7 cellular contexts compared by ENCODE assay signal in the genomic region with DNA sequence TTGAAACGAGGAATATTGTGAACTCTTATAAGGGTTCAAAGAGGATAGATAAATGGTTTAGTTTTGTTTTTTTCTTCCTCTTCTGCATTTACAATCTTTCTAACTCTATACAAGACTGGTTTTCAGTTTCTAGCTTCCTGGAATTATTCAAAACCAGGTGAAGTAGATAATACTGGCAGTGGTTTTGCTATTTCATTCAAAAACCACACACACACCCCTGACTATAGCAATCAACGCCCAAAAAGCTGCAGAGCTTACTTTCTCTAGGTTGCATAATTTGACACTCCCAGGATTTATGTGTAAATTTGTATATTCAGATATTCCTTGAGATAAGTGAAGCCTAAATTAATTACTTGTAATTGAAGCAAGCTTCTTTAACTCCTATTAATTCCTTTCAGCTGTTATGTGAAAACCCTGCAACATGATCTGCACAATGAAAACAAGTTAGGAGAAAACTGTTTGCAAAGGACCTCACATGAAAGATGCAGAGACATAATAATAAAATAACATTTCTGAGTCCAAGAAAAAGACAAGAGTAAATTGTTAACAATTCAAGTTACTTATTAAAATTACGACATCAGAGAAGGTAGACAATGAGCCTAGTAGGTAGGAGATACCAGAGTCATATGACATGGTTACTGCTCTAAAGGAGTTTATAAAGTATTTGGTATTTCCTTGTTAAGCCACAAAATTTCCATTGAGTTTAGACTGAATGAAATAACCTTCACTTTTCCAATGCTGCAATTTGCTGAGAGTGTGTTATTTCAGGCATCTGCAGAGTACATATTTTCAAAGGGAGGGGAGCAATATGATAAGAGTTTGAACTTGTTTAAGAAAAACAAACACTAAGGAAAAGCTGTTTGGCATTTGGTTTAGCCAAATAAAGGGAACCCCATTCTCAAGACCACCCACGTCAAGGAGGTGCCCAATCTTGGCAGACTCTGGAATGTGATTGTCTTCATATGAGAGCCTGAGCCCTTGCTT. TPM values are rescaled to one million over a fixed set of nuclear protein-coding genes. Genes with fewer than 3 reads are reported as not detected.
DNase-seq lines count a peak whose midpoint lies in the region; ATAC-seq, FAIRE-seq and TF ChIP-seq lines count a peak whose summit lies in the region.

No MANE protein-coding gene starts in this region.

- BruUV-seq in HepG2 (replicated peaks; lab: Mats Ljungman, UMichigan), result no TSS peak

- TF ChIP-seq CTCF in GM20000 (IDR thresholded peaks at IDR 0.05; ENCODE audit: extremely low read depth, missing control alignments) (no peak), astrocyte of the spinal cord (IDR thresholded peaks at IDR 0.05; ENCODE audit: low read depth, low read length) (no peak), HepG2 (CRISPR knock-in tag; IDR thresholded peaks at IDR 0.05) (no peak), vagina (IDR thresholded peaks at IDR 0.05) (no peak)

- H2AFZ ChIP-seq in HepG2 (ENCODE audit: low read length), result no peak overlapping the region

- H3K4me3 ChIP-seq in astrocyte of the spinal cord (ENCODE audit: low read depth, low read length) (no peak overlapping the region), HepG2 (replicated peaks in 1 of 3; ENCODE audit: insufficient read depth in 1 of 3, low read depth in 2 of 3, low read length in 3 of 3) (peak overlapping the region; percentile 87 to 98 (median 94)), vagina (peak overlapping the region; percentile 74 to 97), H7 (ENCODE audit: insufficient read depth, low read depth, low read length) (no peak overlapping the region)

- DNase-seq in GM20000 (ENCODE audit: low spot score), result peak; percentile 27
- peak; percentile 83 for DNase-seq in MV-4-11 (lab: John Stamatoyannopoulos, UW)
- peak; percentile 56 for DNase-seq in astrocyte of the spinal cord (ENCODE audit: low read depth, low spot score)
- DNase-seq in HepG2 (ENCODE audit: low spot score), result peak; percentile 85
- DNase-seq in vagina (ENCODE audit: extremely low spot score in 2 of 2), result no peak
- no peak for DNase-seq in HTR-8/SVneo (ENCODE audit: insufficient read length, low spot score)
- no peak for DNase-seq in H7

- no peaks in the 10 kb centered on the region for H3K9me3 ChIP-seq in HepG2 (ENCODE audit: low read length)
- no peaks in the 10 kb centered on the region for H3K9me3 ChIP-seq in vagina

- CTCF ChIA-PET in HepG2 (lab: Yijun Ruan, JAX; ENCODE audit: low intra/inter-chr PET ratio, low total read pairs), result interaction anchor here (0.7 to 1.2 kb wide), 2 partner anchors 30 to 69 kb away, joined by 3 read pairs; no protein-coding TSS in a partner anchor

- peak in 1 of 2 experiments; percentile 91; a peak in 2 of 4 replicates for TF ChIP-seq EP300 in HepG2 (IDR thresholded peaks at IDR 0.05; ENCODE audit: low read depth in 2 of 2, low read length in 2 of 2)
- TF ChIP-seq EP300 in HepG2 (CRISPR knock-in tag; IDR thresholded peaks at IDR 0.05; ENCODE audit: borderline replicate concordance), result 0 out of 2 replicates have a peak, but pooled peaks have one; percentile 14

- H3K27me3 ChIP-seq in HepG2 (ENCODE audit: control insufficient read depth in 1 of 2, insufficient read depth in 2 of 2, low read length in 2 of 2) (no peaks in the 10 kb centered on the region; a peak in 1 of 5 replicates), vagina (no peaks in the 10 kb centered on the region), H7 (ENCODE audit: control insufficient read depth, insufficient read depth, low read length) (no peaks in the 10 kb centered on the region)

- H3K79me2 ChIP-seq in HepG2 (ENCODE audit: insufficient read depth, low read length), result peaks cover 35% of the 10 kb centered on the region

- no peak for TF ChIP-seq POLR2A in HepG2 (IDR thresholded peaks at IDR 0.05; ENCODE audit: insufficient read depth in 1 of 2, low read depth in 2 of 2, low read length in 2 of 2)
- no peak for TF ChIP-seq POLR2A in vagina (IDR thresholded peaks at IDR 0.05)

- intact Hi-C loops in HepG2 (cut with micrococcal nuclease; ENCODE audit: unreplicated experiment) (loop anchor here (1.0 to 2.0 kb wide), 2 partner anchors 133 to 286 kb away; a partner anchor contains a TSS), vagina (cut with DNase I) (loop anchor here (2.0 kb wide), 1 partner anchor 53 kb away; the partner anchor contains the start of gene HNRNPA3)

- no peak for ATAC-seq in HepG2

- no peak for TF ChIP-seq RAD21 in HepG2 (CRISPR knock-in tag; IDR thresholded peaks at IDR 0.05)

- H4K20me1 ChIP-seq in HepG2 (ENCODE audit: insufficient read depth, low read length), result peaks cover 21% of the 10 kb centered on the region

- H3K27ac ChIP-seq in HepG2 (ENCODE audit: extremely low read length, insufficient read depth, low read length), result peak overlapping the region; percentile 100
- peak overlapping the region; percentile 100 for H3K27ac ChIP-seq in vagina

- in situ Hi-C loops in astrocyte of the spinal cord (cut with HindIII; ENCODE audit: low sequenced_read_pairs) (no loop called here), HepG2 (cut with HindIII; ENCODE audit: extremely low pct_ligation_motif_present, low pct_unique_long_range_greater_than_20kb) (no loop called here)

- H3K4me1 ChIP-seq in HepG2 (ENCODE audit: insufficient read depth, low read length) (peaks cover 51% of the 10 kb centered on the region), vagina (peaks cover 47% of the 10 kb centered on the region)

- 3% methylated on average over 4 of the region's 4 CpGs for WGBS in HepG2 (ENCODE audit: low lambda C conversion rate)

- POLR2A ChIA-PET in HepG2 (lab: Yijun Ruan, JAX), result interaction anchor here (1.7 to 5.3 kb wide), 12 partner anchors 13 to 140 kb away, joined by 3 to 96 read pairs (median 20); partner anchors contain the start of genes AGPS and HNRNPA3

- H3K36me3 ChIP-seq in HepG2 (replicated peaks in 1 of 2; ENCODE audit: control insufficient read depth in 1 of 2, insufficient read depth in 2 of 2, low read length in 2 of 2) (no peaks in the 10 kb centered on the region), vagina (no peaks in the 10 kb centered on the region), H7 (replicated peaks; ENCODE audit: control insufficient read depth, insufficient read depth, low read length) (no peaks in the 10 kb centered on the region)

- H3K4me2 ChIP-seq in HepG2 (ENCODE audit: low read depth, low read length), result peak overlapping the region; percentile 100

- H3K9ac ChIP-seq in HepG2 (ENCODE audit: insufficient read depth, low read depth, low read length), result peak overlapping the region; percentile 100

- FAIRE-seq in HepG2 (lab: Jason Lieb, UNC) (peak; percentile 65), HTR-8/SVneo (lab: Jason Lieb, UNC) (no peak)

TF ChIP-seq in HepG2, 621 proteins besides CTCF, POLR2A, EP300 and RAD21 (continues in another document):
- no peak for TF ChIP-seq SIN3B (IDR thresholded peaks at IDR 0.05; ENCODE audit: low read length)

RNA-seq across cellular contexts. Expression of gene NFE2L2, which starts 1.6 kb away (rescaled TPM):
- 84.6 and 136 TPM in 2 replicates for total RNA-seq in HepG2 (2016; rRNA removed; fragmentation: Illumina TruSeq; extraction: Trizol)
- 93.0 and 99.3 TPM in 2 replicates for total RNA-seq in HepG2 (2016; cell fraction: cytosol; rRNA removed; fragmentation: Illumina TruSeq; extraction: Trizol; ENCODE audit: low read depth)
- total RNA-seq in HepG2 (2016; cell fraction: insoluble cytoplasmic fraction; rRNA removed; fragmentation: Illumina TruSeq; extraction: Trizol), result 80.6 and 139 TPM in 2 replicates
- 85.8 and 94.3 TPM in 2 replicates for total RNA-seq in HepG2 (2016; cell fraction: membrane; rRNA removed; fragmentation: Illumina TruSeq; extraction: Trizol)
- 92.5 and 95.6 TPM in 2 replicates for total RNA-seq in HepG2 (2016; cell fraction: nucleus; rRNA removed; fragmentation: Illumina TruSeq; extraction: Trizol)
- 138 and 215 TPM in 2 replicates for polyA plus RNA-seq in HepG2 (2011; rRNA removed)
- polyA plus RNA-seq in HepG2 (2011; cell fraction: cytosol; rRNA removed), result 94.2 and 119 TPM in 2 replicates
- 66.9 and 70.1 TPM in 2 replicates for polyA plus RNA-seq in HepG2 (2011; cell fraction: nucleus; rRNA removed)
- 104 and 115 TPM in 2 replicates for polyA plus RNA-seq in HepG2 (2012)
- polyA plus RNA-seq in HepG2 (2016; cell fraction: cytosol; fragmentation: Illumina TruSeq; extraction: Trizol; ENCODE audit: low read depth), result 17.6 and 20.3 TPM in 2 replicates
- polyA plus RNA-seq in HepG2 (2016; cell fraction: insoluble cytoplasmic fraction; fragmentation: Illumina TruSeq; extraction: Trizol; ENCODE audit: low read depth), result 211 and 217 TPM in 2 replicates
- 41.9 and 49.1 TPM in 2 replicates for polyA plus RNA-seq in HepG2 (2016; cell fraction: membrane; fragmentation: Illumina TruSeq; extraction: Trizol; ENCODE audit: low read depth)
- 168 and 175 TPM in 2 replicates for polyA plus RNA-seq in HepG2 (2016; cell fraction: nucleus; fragmentation: Illumina TruSeq; extraction: Trizol; ENCODE audit: insufficient read depth, low read depth)
- polyA minus RNA-seq in HepG2 (2011; rRNA and poly(A)+ RNA removed; ENCODE audit: low replicate concordance), result 157 and 264 TPM in 2 replicates
- polyA minus RNA-seq in HepG2 (2011; cell fraction: cytosol; rRNA and poly(A)+ RNA removed), result 128 and 137 TPM in 2 replicates
- 140 and 141 TPM in 2 replicates for polyA minus RNA-seq in HepG2 (2011; cell fraction: nucleus; rRNA and poly(A)+ RNA removed)
- 147 TPM for total RNA-seq in vagina
- 19.2 and 23.6 TPM in 2 replicates for total RNA-seq in H7 (2014; rRNA removed; shearing (Covaris generic))

RNA-seq across cellular contexts. Expression of gene HNRNPA3, which starts 53.5 kb away (rescaled TPM):
- 97.7 and 164 TPM in 2 replicates for total RNA-seq in HepG2 (2016; rRNA removed; fragmentation: Illumina TruSeq; extraction: Trizol)
- 14.2 and 15.3 TPM in 2 replicates for total RNA-seq in HepG2 (2016; cell fraction: cytosol; rRNA removed; fragmentation: Illumina TruSeq; extraction: Trizol; ENCODE audit: low read depth)
- 105 and 171 TPM in 2 replicates for total RNA-seq in HepG2 (2016; cell fraction: insoluble cytoplasmic fraction; rRNA removed; fragmentation: Illumina TruSeq; extraction: Trizol)
- total RNA-seq in HepG2 (2016; cell fraction: membrane; rRNA removed; fragmentation: Illumina TruSeq; extraction: Trizol), result 84.7 and 87.9 TPM in 2 replicates
- total RNA-seq in HepG2 (2016; cell fraction: nucleus; rRNA removed; fragmentation: Illumina TruSeq; extraction: Trizol), result 152 and 163 TPM in 2 replicates
- polyA plus RNA-seq in HepG2 (2011; rRNA removed), result 52.3 and 73.3 TPM in 2 replicates
- polyA plus RNA-seq in HepG2 (2011; cell fraction: cytosol; rRNA removed), result 28.9 and 35.7 TPM in 2 replicates
- 80.5 and 102 TPM in 2 replicates for polyA plus RNA-seq in HepG2 (2011; cell fraction: nucleus; rRNA removed)
- 166 and 486 TPM in 2 replicates for polyA plus RNA-seq in HepG2 (2012)
- 36.5 and 45.0 TPM in 2 replicates for polyA plus RNA-seq in HepG2 (2016; cell fraction: cytosol; fragmentation: Illumina TruSeq; extraction: Trizol; ENCODE audit: low read depth)
- polyA plus RNA-seq in HepG2 (2016; cell fraction: insoluble cytoplasmic fraction; fragmentation: Illumina TruSeq; extraction: Trizol; ENCODE audit: low read depth), result 1,088 and 1,120 TPM in 2 replicates
- polyA plus RNA-seq in HepG2 (2016; cell fraction: membrane; fragmentation: Illumina TruSeq; extraction: Trizol; ENCODE audit: low read depth), result 139 and 151 TPM in 2 replicates
- 525 and 575 TPM in 2 replicates for polyA plus RNA-seq in HepG2 (2016; cell fraction: nucleus; fragmentation: Illumina TruSeq; extraction: Trizol; ENCODE audit: insufficient read depth, low read depth)
- 11.2 and 12.3 TPM in 2 replicates for polyA minus RNA-seq in HepG2 (2011; rRNA and poly(A)+ RNA removed; ENCODE audit: low replicate concordance)
- 34.8 and 38.9 TPM in 2 replicates for polyA minus RNA-seq in HepG2 (2011; cell fraction: cytosol; rRNA and poly(A)+ RNA removed)
- 205 and 222 TPM in 2 replicates for polyA minus RNA-seq in HepG2 (2011; cell fraction: nucleus; rRNA and poly(A)+ RNA removed)
- 77.8 TPM for total RNA-seq in vagina
- total RNA-seq in H7 (2014; rRNA removed; shearing (Covaris generic)), result 55.4 and 77.6 TPM in 2 replicates

Comparison
In these comparisons a context has a peak if more than half of its experiments do, and no peak if none do; other contexts are left out.
1. DNase-seq: peak in GM20000 (single experiment), MV-4-11 (single experiment), astrocyte of the spinal cord (single experiment) and HepG2 (single experiment); none in vagina (0 of 2), HTR-8/SVneo (single experiment) and H7 (single experiment).
2. H3K4me3 ChIP-seq: peak in HepG2 (3 of 3) and vagina (2 of 2); none in astrocyte of the spinal cord (single experiment) and H7 (single experiment).